Comparison of ENCODE assay signal across 19 cellular contexts in genomic region chrX:88605222-88605583, GRCh38.
"Had no signal": no experiment of that assay in that cellular context is flagged by ENCODE, and none has a peak within 500 bp of the region (broad histone marks: within the 10 kb centered on the region; RNA-seq: fewer than 3 reads in every experiment).

No MANE protein-coding gene starts in this region.

- H3K27ac Mint-ChIP-seq: naive thymus-derived CD4-positive, alpha-beta T cell; stimulated activated effector memory CD8-positive, alpha-beta T cell treated with anti-CD3 and anti-CD28 coated beads, Interleukin-12 subunit alpha, Interleukin-12 subunit beta, amount 100 ng/mL, for 72 hours had no signal

- H3K4me1 Mint-ChIP-seq: naive thymus-derived CD4-positive, alpha-beta T cell; stimulated activated effector memory CD8-positive, alpha-beta T cell treated with anti-CD3 and anti-CD28 coated beads, Interleukin-12 subunit alpha, Interleukin-12 subunit beta, amount 100 ng/mL, for 72 hours had no signal

- H3K4me3 ChIP-seq: colonic mucosa, ovary, tibial artery, upper lobe of right lung had no signal

- DNase-seq: colonic mucosa; dermis blood vessel endothelial cell; erythroblast; foreskin keratinocyte; kidney; left cardiac atrium; left ventricle myocardium superior; mesendoderm; naive thymus-derived CD4-positive, alpha-beta T cell; nucleus accumbens; ovary; right cardiac atrium; stimulated activated CD4-positive, alpha-beta T cell treated with anti-CD3 and anti-CD28 coated beads, Interleukin-4, amount 100 ng/mL, for 1 hour; stimulated activated CD8-positive, alpha-beta memory T cell treated with anti-CD3 and anti-CD28 coated beads, Interleukin-4, amount 100 ng/mL, for 48 hours; stimulated activated naive CD8-positive, alpha-beta T cell treated with anti-CD3 and anti-CD28 coated beads, Interleukin-15, Interleukin-2, amounts not matched to agents 100 U/mL and 50 U/mL, for 24 hours; tibial artery; upper lobe of right lung had no signal

- H3K4me1 ChIP-seq: colonic mucosa, foreskin keratinocyte, tibial artery, upper lobe of right lung had no signal

- H3K36me3 ChIP-seq: colonic mucosa, ovary, tibial artery, upper lobe of right lung had no signal

- H3K27me3 Mint-ChIP-seq: naive thymus-derived CD4-positive, alpha-beta T cell had no signal

- H3K36me3 Mint-ChIP-seq: naive thymus-derived CD4-positive, alpha-beta T cell; stimulated activated effector memory CD8-positive, alpha-beta T cell treated with anti-CD3 and anti-CD28 coated beads, Interleukin-12 subunit alpha, Interleukin-12 subunit beta, amount 100 ng/mL, for 72 hours had no signal

- H3K9me3 ChIP-seq: colonic mucosa, ovary, tibial artery, upper lobe of right lung had no signal

- H3K27ac ChIP-seq: colonic mucosa, foreskin keratinocyte, ovary, tibial artery, upper lobe of right lung had no signal

- H3K27me3 ChIP-seq: colonic mucosa, foreskin keratinocyte, ovary, tibial artery, upper lobe of right lung had no signal

- H3K4me3 Mint-ChIP-seq: naive thymus-derived CD4-positive, alpha-beta T cell; neural crest cell; stimulated activated effector memory CD8-positive, alpha-beta T cell treated with anti-CD3 and anti-CD28 coated beads, Interleukin-12 subunit alpha, Interleukin-12 subunit beta, amount 100 ng/mL, for 72 hours had no signal
